ENCODE assay signal across 16 cellular contexts in genomic region chr7:101545441-101546190, GRCh38.
A peak's percentile ranks its signal among the peaks of the same experiment; 100 is the strongest.
DNase-seq lines count a peak whose midpoint lies in the region; ATAC-seq, FAIRE-seq and TF ChIP-seq lines count a peak whose summit lies in the region.
"Had no signal": no experiment of that assay in that cellular context is flagged by ENCODE, and none has a peak within 500 bp of the region (broad histone marks: within the 10 kb centered on the region; RNA-seq: fewer than 3 reads in every experiment).

No MANE protein-coding gene starts in this region.

- POLR2A ChIA-PET in A549 (lab: Yijun Ruan, JAX) (no interaction called here), HepG2 (lab: Yijun Ruan, JAX) (no interaction called here)

- no peak for TF ChIP-seq RAD21 in A549 (conservative IDR thresholded peaks at IDR 0.05 in 1 of 2, IDR thresholded peaks at IDR 0.05 in 1 of 2)
- no peak for TF ChIP-seq RAD21 in HepG2 (CRISPR knock-in tag; IDR thresholded peaks at IDR 0.05)

- H3K9ac ChIP-seq in HepG2 (ENCODE audit: insufficient read depth, low read depth, low read length), result no peak overlapping the region

- no peak overlapping the region for H3K27ac ChIP-seq in A549
- H3K27ac ChIP-seq in RWPE2 (ENCODE audit: poor library complexity, severe bottlenecking), result no peak overlapping the region
- no peak overlapping the region for H3K27ac ChIP-seq in HepG2 (ENCODE audit: extremely low read length, insufficient read depth, low read length)
- no peak overlapping the region for H3K27ac ChIP-seq in spleen
- H3K27ac ChIP-seq: C4-2B had no signal

- no peaks in the 10 kb centered on the region for H3K79me2 ChIP-seq in HepG2 (ENCODE audit: insufficient read depth, low read length)

- no peak for FAIRE-seq in A549 (lab: Jason Lieb, UNC)
- no peak for FAIRE-seq in HepG2 (lab: Jason Lieb, UNC)
- FAIRE-seq: A204.1, GM12878, GM18507, H1 had no signal

- H3K4me3 ChIP-seq in A549, result no peak overlapping the region
- H3K4me3 ChIP-seq in RWPE2 (ENCODE audit: severe bottlenecking), result no peak overlapping the region
- H3K4me3 ChIP-seq in HepG2 (replicated peaks in 1 of 3; ENCODE audit: insufficient read depth in 1 of 3, low read depth in 2 of 3, low read length in 3 of 3), result no peak overlapping the region
- no peak overlapping the region for H3K4me3 ChIP-seq in spleen
- H3K4me3 ChIP-seq: GM12878, HAP-1 had no signal

- H3K27me3 ChIP-seq in RWPE2 (ENCODE audit: insufficient read depth, poor library complexity, severe bottlenecking) (no peaks in the 10 kb centered on the region), HepG2 (ENCODE audit: control insufficient read depth in 1 of 2, insufficient read depth in 2 of 2, low read length in 2 of 2) (no peaks in the 10 kb centered on the region), spleen (replicated peaks in 1 of 7) (peaks cover 0 to 7% (median 0%) of the 10 kb centered on the region in 7 donors)
- H3K27me3 ChIP-seq: BE2C had no signal

- in situ Hi-C loops in HepG2 (cut with HindIII; ENCODE audit: extremely low pct_ligation_motif_present, low pct_unique_long_range_greater_than_20kb), result loop anchor here (10.0 kb wide), 2 partner anchors 139 to 269 kb away; partner anchors contain the start of gene CUX1

- BruUV-seq in HepG2 (replicated peaks; lab: Mats Ljungman, UMichigan), result no TSS peak

- intact Hi-C loops in HepG2 (cut with micrococcal nuclease; ENCODE audit: unreplicated experiment), result loop anchor here (10.0 kb wide), 1 partner anchor 689 kb away; no protein-coding TSS in a partner anchor
- intact Hi-C loops in spleen (cut with DNase I; ENCODE audit: low total_unique reads), result no loop called here

- ATAC-seq in A549 (no peak), RWPE2 (ENCODE audit: low read depth) (no peak), HepG2 (no peak), GM19455 (IDR thresholded peaks at IDR 0.05; ENCODE audit: unreplicated experiment) (no peak)
- ATAC-seq: GM12878 had no signal

- H3K4me2 ChIP-seq in A549 (no peak overlapping the region), HepG2 (ENCODE audit: low read depth, low read length) (no peak overlapping the region)

- no peak for DNase-seq in A549 (ENCODE audit: low read depth in 1 of 2, low spot score in 1 of 2)
- DNase-seq in RWPE2 (ENCODE audit: low spot score), result peak; percentile 44
- DNase-seq in HepG2 (ENCODE audit: low spot score), result no peak
- peak; percentile 61 for DNase-seq in spleen
- DNase-seq in SW480 (ENCODE audit: low spot score), result no peak
- DNase-seq in HPDE6-E6E7 (ENCODE audit: extremely low spot score), result no peak
- DNase-seq: BE2C; CD4-positive, alpha-beta memory T cell; DMS79 had no signal

- H2AFZ ChIP-seq in HepG2 (ENCODE audit: low read length), result no peak overlapping the region

- H3K36me3 ChIP-seq in RWPE2 (ENCODE audit: low read depth) (no peaks in the 10 kb centered on the region), HepG2 (replicated peaks in 1 of 2; ENCODE audit: control insufficient read depth in 1 of 2, insufficient read depth in 2 of 2, low read length in 2 of 2) (no peaks in the 10 kb centered on the region), spleen (no peaks in the 10 kb centered on the region)
- H3K36me3 ChIP-seq: BE2C, HAP-1 had no signal

- H3K9me3 ChIP-seq in A549 (no peaks in the 10 kb centered on the region), RWPE2 (ENCODE audit: severe bottlenecking) (no peaks in the 10 kb centered on the region), HepG2 (ENCODE audit: low read length) (no peaks in the 10 kb centered on the region), spleen (no peaks in the 10 kb centered on the region)
- H3K9me3 ChIP-seq: BE2C, HAP-1 had no signal

- TF ChIP-seq EP300 in A549 (IDR thresholded peaks at IDR 0.05) (no peak), HepG2 (IDR thresholded peaks at IDR 0.05; ENCODE audit: low read depth in 2 of 2, low read length in 2 of 2) (no peak), HepG2 (CRISPR knock-in tag; IDR thresholded peaks at IDR 0.05; ENCODE audit: borderline replicate concordance) (no peak)

- CTCF ChIA-PET in A549 (lab: Yijun Ruan, JAX), result interaction anchor here (0.6 to 4.3 kb wide), 3 partner anchors 31 to 725 kb away, joined by 3 to 106 read pairs (median 7); no protein-coding TSS in a partner anchor
- CTCF ChIA-PET in HepG2 (lab: Yijun Ruan, JAX; ENCODE audit: low intra/inter-chr PET ratio, low total read pairs), result no interaction called here

- H4K20me1 ChIP-seq in HepG2 (ENCODE audit: insufficient read depth, low read length), result no peaks in the 10 kb centered on the region

- H3K4me1 ChIP-seq in A549 (no peaks in the 10 kb centered on the region), RWPE2 (ENCODE audit: insufficient read depth, poor library complexity, severe bottlenecking) (no peaks in the 10 kb centered on the region), HepG2 (ENCODE audit: insufficient read depth, low read length) (0 out of 2 replicates have a peak, but pooled peaks cover 2% of the 10 kb centered on the region), spleen (peaks cover 0 to 5% (median 1%) of the 10 kb centered on the region in 6 donors)
- H3K4me1 ChIP-seq: BE2C, HAP-1 had no signal

- WGBS in A549 (ENCODE audit: missing lambda C conversion rate), result 85% methylated on average over 7 of the region's 10 CpGs
- WGBS in HepG2 (ENCODE audit: low lambda C conversion rate), result 79% methylated on average over 5 of the region's 10 CpGs
- 79 to 96% (median 91%) methylated on average over 7 to 10 of the region's 10 CpGs for WGBS in spleen, 5 donors

- TF ChIP-seq POLR2A in A549 (IDR thresholded peaks at IDR 0.05; ENCODE audit: low read length) (no peak), HepG2 (IDR thresholded peaks at IDR 0.05; ENCODE audit: insufficient read depth in 1 of 2, low read depth in 2 of 2, low read length in 2 of 2) (no peak), spleen (IDR thresholded peaks at IDR 0.05) (no peak)

- TF ChIP-seq CTCF in A549 (IDR thresholded peaks at IDR 0.05) (no peak), RWPE2 (IDR thresholded peaks at IDR 0.05; ENCODE audit: poor library complexity, severe bottlenecking) (no peak), HepG2 (CRISPR knock-in tag; IDR thresholded peaks at IDR 0.05) (no peak), spleen (IDR thresholded peaks at IDR 0.05 in 8 of 11, conservative IDR thresholded peaks at IDR 0.05 in 3 of 11) (no peak)

TF ChIP-seq in A549, 52 proteins besides CTCF, POLR2A, EP300 and RAD21:
- TF ChIP-seq HOXB13 (CRISPR knock-in tag; IDR thresholded peaks at IDR 0.05; ENCODE audit: low read depth) (no peak), ZFP36 (IDR thresholded peaks at IDR 0.05; ENCODE audit: borderline replicate concordance, partially characterized antibody) (peak; percentile 63)

TF ChIP-seq in HepG2, 621 proteins besides CTCF, POLR2A, EP300 and RAD21:
- no peak for TF ChIP-seq CREBL2 (CRISPR knock-in tag; IDR thresholded peaks at IDR 0.05; ENCODE audit: borderline replicate concordance)
- TF ChIP-seq HES4 (CRISPR knock-in tag; IDR thresholded peaks at IDR 0.05; ENCODE audit: borderline replicate concordance), result no peak
- TF ChIP-seq ETV6 (CRISPR knock-in tag; conservative IDR thresholded peaks at IDR 0.05), result no peak
- TF ChIP-seq ZKSCAN1 (IDR thresholded peaks at IDR 0.05; ENCODE audit: low read length), result peak; percentile 45; the same call in 1 of the 2 replicates
- no peak for TF ChIP-seq YEATS2 (CRISPR knock-in tag; IDR thresholded peaks at IDR 0.05; ENCODE audit: borderline replicate concordance)

Comparison
In these comparisons a context has a peak if more than half of its experiments do, and no peak if none do; other contexts are left out.
1. DNase-seq: peak in RWPE2 (single experiment) and spleen (single experiment); none in A549 (0 of 2), HepG2 (single experiment), SW480 (single experiment) and HPDE6-E6E7 (single experiment).
2. Of the 38 proteins assayed by ChIP-seq in both HepG2 and A549: peak only in HepG2: none; only in A549: ZFP36; in both: none; in neither: 37.